In the genomic region with DNA sequence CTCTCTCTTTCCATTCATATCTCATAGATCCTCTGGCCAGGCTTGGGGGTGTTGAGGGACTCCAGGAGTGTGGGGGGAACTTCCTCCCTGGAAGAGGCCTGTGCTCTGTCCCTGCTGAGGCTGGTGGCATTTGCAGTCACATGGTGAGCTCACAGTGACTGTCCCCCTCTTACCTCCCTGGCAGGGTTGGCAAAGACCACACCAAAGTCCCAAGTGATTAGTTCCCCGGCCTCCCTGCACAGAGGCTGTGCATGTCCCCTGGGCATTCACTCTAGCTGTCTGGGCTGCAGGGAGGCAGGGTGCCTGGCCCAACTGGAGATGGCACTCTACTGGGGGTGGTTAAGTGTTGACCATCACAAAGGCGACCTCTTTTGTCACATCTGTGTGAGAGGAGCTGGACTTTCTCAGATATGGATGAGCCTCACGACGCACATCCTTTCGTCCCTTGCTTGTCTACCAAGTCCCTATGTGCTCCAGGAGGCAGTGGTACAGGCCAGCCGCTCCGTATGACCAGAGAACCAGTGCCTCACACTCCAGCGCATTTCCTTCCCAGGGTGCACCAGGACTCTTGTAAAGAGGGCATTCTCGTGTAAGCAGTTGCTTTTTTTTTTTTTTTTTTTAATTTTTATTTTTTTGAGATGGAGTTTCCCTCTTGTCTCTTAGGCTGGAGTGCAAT, we compare ENCODE assay signal across 15 cellular contexts. TPM values are rescaled to one million over a fixed set of nuclear protein-coding genes. Genes with fewer than 3 reads are reported as not detected.
DNase-seq lines count a peak whose midpoint lies in the region; ATAC-seq, FAIRE-seq and TF ChIP-seq lines count a peak whose summit lies in the region.
"Had no signal": no experiment of that assay in that cellular context is flagged by ENCODE, and none has a peak within 500 bp of the region (broad histone marks: within the 10 kb centered on the region; RNA-seq: fewer than 3 reads in every experiment).

No MANE protein-coding gene starts in this region.

- no peak overlapping the region for H3K23ac ChIP-seq in H9 (ENCODE audit: insufficient read length, low read depth, low read length)

- H2BK120ac ChIP-seq in H9 (ENCODE audit: low read depth, low read length, poor library complexity, severe bottlenecking): no peak overlapping the region

- TF ChIP-seq POLR2A in K562 (conservative IDR thresholded peaks at IDR 0.05): no peak

- in situ Hi-C loops in K562 (cut with MboI): no loop called here

- POLR2A ChIA-PET in K562 (lab: Yijun Ruan, JAX): interaction anchor here (0.8 to 6.4 kb wide), 5 partner anchors 9 to 30 kb away, joined by 3 to 54 read pairs (median 4); a partner anchor contains a TSS

- no peak for TF ChIP-seq EP300 in K562 (IDR thresholded peaks at IDR 0.05; ENCODE audit: low read length)

- H3K27me3 ChIP-seq in H9 (ENCODE audit: insufficient read depth, low read length) (no peaks in the 10 kb centered on the region), K562 (ENCODE audit: control insufficient read depth in 2 of 2, insufficient read depth in 2 of 2, low read length in 2 of 2) (no peaks in the 10 kb centered on the region), right atrium auricular region (no peaks in the 10 kb centered on the region)
- H3K27me3 ChIP-seq: Peyer's patch had no signal

- H3K4me2 ChIP-seq in H9 (ENCODE audit: insufficient read depth, insufficient read length, low read length) (no peak overlapping the region), K562 (ENCODE audit: insufficient read depth, low read length) (no peak overlapping the region)

- H2BK12ac ChIP-seq in H9 (ENCODE audit: insufficient read length, low read depth, low read length): no peak overlapping the region

- H4K8ac ChIP-seq in H9 (replicated peaks; ENCODE audit: insufficient read length, low read depth, low read length): no peak overlapping the region

- H3K79me2 ChIP-seq in H9 (ENCODE audit: insufficient read depth, low read length) (no peaks in the 10 kb centered on the region), K562 (ENCODE audit: control insufficient read depth, insufficient read depth, low read length) (peaks cover 80% of the 10 kb centered on the region)

- H2BK20ac ChIP-seq in H9 (ENCODE audit: low read depth, low read length, poor library complexity, severe bottlenecking): no peak overlapping the region

- no peak overlapping the region for H3K4ac ChIP-seq in H9 (ENCODE audit: low read depth, low read length)

- TF ChIP-seq RAD21 in K562 (CRISPR knock-in tag; conservative IDR thresholded peaks at IDR 0.05 in 1 of 2, IDR thresholded peaks at IDR 0.05 in 1 of 2): no peak

- H3K27ac Mint-ChIP-seq in H9: peak overlapping the region; percentile 77 to 89 (median 79); a peak in 4 of 7 replicates
- H3K27ac Mint-ChIP-seq: CD8-positive, alpha-beta T cell had no signal

- FAIRE-seq in K562 (lab: Jason Lieb, UNC): no peak
- FAIRE-seq: H1 had no signal

- H3K9me1 ChIP-seq in K562 (ENCODE audit: control insufficient read depth, insufficient read depth, low read length): peaks cover 19% of the 10 kb centered on the region

- peaks cover 66% of the 10 kb centered on the region for H3K36me3 ChIP-seq in K562 (ENCODE audit: control insufficient read depth, insufficient read depth, low read length)
- H3K36me3 ChIP-seq in right atrium auricular region: peaks cover under 1% of the 10 kb centered on the region

- H2AFZ ChIP-seq in H9 (ENCODE audit: low read length) (no peak overlapping the region), K562 (ENCODE audit: low read depth, low read length) (no peak overlapping the region)

- H4K91ac ChIP-seq in H9 (ENCODE audit: insufficient read length, low read depth, low read length): no peak overlapping the region

- H3K9ac ChIP-seq in H9 (ENCODE audit: extremely low read depth, insufficient read length, low read length) (no peak overlapping the region), K562 (ENCODE audit: insufficient read depth in 1 of 2, low read depth in 2 of 2, low read length in 2 of 2) (peak overlapping the region in 1 of 2 experiments; percentile 72; a peak in 1 of 4 replicates)

- no peak overlapping the region for H3T11ph ChIP-seq in H9 (ENCODE audit: low read length)

- no peak overlapping the region for H2BK5ac ChIP-seq in H9 (ENCODE audit: insufficient read length, low read length)

- H3K4me3 ChIP-seq in K562: no peak overlapping the region
- H3K4me3 ChIP-seq in right atrium auricular region: no peak overlapping the region
- H3K4me3 ChIP-seq: Peyer's patch had no signal

- CTCF ChIA-PET in K562 (lab: Yijun Ruan, JAX; ENCODE audit: low intra/inter-chr PET ratio): interaction anchor here (0.6 to 4.2 kb wide), 2 partner anchors 59 to 1699 kb away, joined by 3 to 30 read pairs; no protein-coding TSS in a partner anchor

- no peak overlapping the region for H3K27ac ChIP-seq in H9 (ENCODE audit: insufficient read length, low read depth, low read length)
- no peak overlapping the region; the same call in 2 of the 3 replicates for H3K27ac ChIP-seq in K562 (ENCODE audit: extremely low read depth, low read depth, low read length)
- peak overlapping the region; percentile 38 to 50 for H3K27ac ChIP-seq in right atrium auricular region
- peak overlapping the region; percentile 39 for H3K27ac ChIP-seq in substantia nigra (ENCODE audit: low read depth, low read length, poor library complexity, severe bottlenecking)
- H3K27ac ChIP-seq: Peyer's patch had no signal

- DNase-seq in H9 (no peak), K562 (ENCODE audit: extremely low read depth in 1 of 4, low spot score in 3 of 4) (no peak), right atrium auricular region (ENCODE audit: low spot score) (no peak), substantia nigra (lab: John Stamatoyannopoulos, UW) (peak in 1 of 49 donors; percentile 50), NCI-H774 (lab: John Stamatoyannopoulos, UW) (no peak)
- DNase-seq: AML-193; CD8-positive, alpha-beta T cell; GF-D8; NCI-H1417; NCI-H2029; NCI-H510A; Peyer's patch had no signal

- H3K4me1 ChIP-seq in H9 (ENCODE audit: insufficient read depth, low read length) (no peaks in the 10 kb centered on the region), K562 (replicated peaks in 1 of 2; ENCODE audit: control insufficient read depth in 2 of 2, insufficient read depth in 2 of 2, low read length in 2 of 2) (peaks cover 26 to 66% of the 10 kb centered on the region in 2 experiments), right atrium auricular region (peaks cover 0 to 49% of the 10 kb centered on the region in 2 donors)

- H2BK15ac ChIP-seq in H9 (ENCODE audit: low read depth, low read length): no peak overlapping the region

- no CpG with 5 or more reads among the region's 9 CpGs for WGBS in H9 (ENCODE audit: extremely low coverage, insufficient read length, low lambda C conversion rate)
- WGBS in K562 (ENCODE audit: insufficient coverage, low coverage, missing lambda C conversion rate): 89% methylated on average over 9 of the region's 9 CpGs

- H4K20me1 ChIP-seq in H9 (ENCODE audit: control insufficient read depth, insufficient read depth, insufficient read length) (no peaks in the 10 kb centered on the region), K562 (replicated peaks; ENCODE audit: control insufficient read depth, insufficient read depth, low read length) (peaks cover 65% of the 10 kb centered on the region)

- H3K14ac ChIP-seq in H9 (ENCODE audit: insufficient read depth, low read length): no peak overlapping the region

- intact Hi-C loops in K562 (cut with micrococcal nuclease): loop anchor here (10.0 kb wide), 2 partner anchors 175 to 615 kb away; a partner anchor contains a TSS

- H3K56ac ChIP-seq in H9 (ENCODE audit: insufficient read length, low read depth, low read length): no peak overlapping the region

- TF ChIP-seq CTCF in H9 (conservative IDR thresholded peaks at IDR 0.05): no peak
- TF ChIP-seq CTCF in K562 (IDR thresholded peaks at IDR 0.05 in 2 of 3, conservative IDR thresholded peaks at IDR 0.05 in 1 of 3; ENCODE audit: insufficient read depth in 2 of 3, low read depth in 1 of 3, low read length in 3 of 3): no peak
- no peak for TF ChIP-seq CTCF in right atrium auricular region (IDR thresholded peaks at IDR 0.05)

- H3K23me2 ChIP-seq in H9 (ENCODE audit: insufficient read length, low read depth, low read length, poor library complexity, severe bottlenecking): no peaks in the 10 kb centered on the region

- H3K9me3 ChIP-seq in H9 (ENCODE audit: control insufficient read depth, low read depth, low read length) (no peaks in the 10 kb centered on the region), K562 (replicated peaks; ENCODE audit: control insufficient read depth, insufficient read depth, low read depth, low read length) (no peaks in the 10 kb centered on the region), right atrium auricular region (no peaks in the 10 kb centered on the region)
- H3K9me3 ChIP-seq: Peyer's patch had no signal

- no TSS peak for BruUV-seq in K562 (replicated peaks; lab: Mats Ljungman, UMichigan)

- no peaks in the 10 kb centered on the region for H3K9me3 Mint-ChIP-seq in H9
- H3K9me3 Mint-ChIP-seq: CD8-positive, alpha-beta T cell had no signal

- ATAC-seq in K562 (no peak), GM21737 (IDR thresholded peaks at IDR 0.05; ENCODE audit: unreplicated experiment) (no peak), HG02678 (IDR thresholded peaks at IDR 0.05; ENCODE audit: unreplicated experiment) (no peak)
- ATAC-seq: CD8-positive, alpha-beta T cell had no signal

- H4K5ac ChIP-seq in H9 (ENCODE audit: insufficient read length, low read depth, low read length): no peak overlapping the region

- no peak overlapping the region for H3K18ac ChIP-seq in H9 (ENCODE audit: insufficient read length, low read depth, low read length)

- no peak overlapping the region for H2AK5ac ChIP-seq in H9 (ENCODE audit: insufficient read length, low read length)

- no peaks in the 10 kb centered on the region for H3K79me1 ChIP-seq in H9 (ENCODE audit: insufficient read depth, low read depth, low read length, poor library complexity, severe bottlenecking)

- no peaks in the 10 kb centered on the region; the same call in 1 of the 2 replicates for H3K27me3 Mint-ChIP-seq in H9 (ENCODE audit: low read depth)

- no peaks in the 10 kb centered on the region; a peak in 2 of 7 replicates for H3K36me3 Mint-ChIP-seq in H9 (ENCODE audit: insufficient read depth in 1 of 3, low read depth in 3 of 3)

- H3K4me3 Mint-ChIP-seq in H9: no peak overlapping the region
- H3K4me3 Mint-ChIP-seq: CD8-positive, alpha-beta T cell had no signal

- H3K4me1 Mint-ChIP-seq in H9: peaks cover 0 to 4% of the 10 kb centered on the region in 2 experiments; a peak in 1 of 4 replicates

RNA-seq across cellular contexts. Expression of a gene that starts 8.8 kb away (rescaled TPM):
- total RNA-seq in H9 (2021) (14.6 and 22.9 TPM in 2 replicates), K562 (2014; rRNA removed) (70.1 and 95.8 TPM in 2 replicates), K562 (2014; rRNA removed; fragmentation: Illumina TruSeq; extraction: Trizol) (36.1 and 45.9 TPM in 2 replicates), K562 (2015; rRNA removed; fragmentation: Illumina TruSeq; extraction: Trizol) (55.8 and 57.2 TPM in 2 replicates), K562 (2021) (94.1 and 97.3 TPM in 2 replicates), right atrium auricular region (100 to 1,000 TPM in 1 of 2 donors, 10 to 100 TPM in 1; 95.2 to 101 TPM)
- 160 and 395 TPM in 2 replicates for total RNA-seq in K562 (2011; cell fraction: chromatin; rRNA removed; ENCODE audit: low replicate concordance)
- total RNA-seq in K562 (2011; cell fraction: nucleolus; rRNA removed): 227 and 229 TPM in 2 replicates
- 196 and 211 TPM in 2 replicates for total RNA-seq in K562 (2011; cell fraction: nucleoplasm; rRNA removed)
- polyA plus RNA-seq in K562 (2011; rRNA removed) (94.9 and 115 TPM in 2 replicates), K562 (2014; fragmentation: Illumina TruSeq; extraction: Trizol) (88.3 and 89.4 TPM in 2 replicates), K562 (2014; fragmentation: Nextera tagmentation; extraction: Ambion mirVana) (10 to 100 TPM; 15.5 to 17.5 TPM), K562 (2014; rRNA removed) (89.6 and 92.5 TPM in 2 replicates)
- polyA plus RNA-seq in K562 (2011; cell fraction: cytosol; rRNA removed): 157 and 209 TPM in 2 replicates
- 157 and 195 TPM in 2 replicates for polyA plus RNA-seq in K562 (2011; cell fraction: nucleus; rRNA removed)
- polyA plus RNA-seq in K562 (2012): 68.2 and 73.0 TPM in 2 replicates
- 130 and 186 TPM in 2 replicates for polyA minus RNA-seq in K562 (2011; rRNA and poly(A)+ RNA removed)
- 73.2 and 76.1 TPM in 2 replicates for polyA minus RNA-seq in K562 (2011; cell fraction: cytosol; rRNA and poly(A)+ RNA removed)
- 63.1 and 85.0 TPM in 2 replicates for polyA minus RNA-seq in K562 (2011; cell fraction: nucleus; rRNA and poly(A)+ RNA removed)

RNA-seq across cellular contexts. Expression of a gene that starts 13.1 kb away (rescaled TPM):
- total RNA-seq in H9 (2021) (40.7 and 41.1 TPM in 2 replicates), K562 (2014; rRNA removed) (49.3 and 54.2 TPM in 2 replicates), K562 (2014; rRNA removed; fragmentation: Illumina TruSeq; extraction: Trizol) (2.2 and 4.5 TPM in 2 replicates), K562 (2015; rRNA removed; fragmentation: Illumina TruSeq; extraction: Trizol) (13.3 and 15.6 TPM in 2 replicates), K562 (2021) (46.5 and 50.6 TPM in 2 replicates), right atrium auricular region (10 to 100 TPM; 16.7 to 35.8 TPM)
- 114 and 328 TPM in 2 replicates for total RNA-seq in K562 (2011; cell fraction: chromatin; rRNA removed; ENCODE audit: low replicate concordance)
- total RNA-seq in K562 (2011; cell fraction: nucleolus; rRNA removed): 214 and 270 TPM in 2 replicates
- total RNA-seq in K562 (2011; cell fraction: nucleoplasm; rRNA removed): 106 and 131 TPM in 2 replicates
- polyA plus RNA-seq in K562 (2011; rRNA removed) (35.2 and 71.6 TPM in 2 replicates), K562 (2014; fragmentation: Illumina TruSeq; extraction: Trizol) (8.0 and 15.9 TPM in 2 replicates), K562 (2014; fragmentation: Nextera tagmentation; extraction: Ambion mirVana) (under 1 TPM; 0.03 to 0.17 TPM), K562 (2014; rRNA removed) (42.5 and 97.4 TPM in 2 replicates)
- 134 and 673 TPM in 2 replicates for polyA plus RNA-seq in K562 (2011; cell fraction: cytosol; rRNA removed)
- 407 and 424 TPM in 2 replicates for polyA plus RNA-seq in K562 (2011; cell fraction: nucleus; rRNA removed)
- 30.0 and 31.2 TPM in 2 replicates for polyA plus RNA-seq in K562 (2012)
- 15.1 and 15.6 TPM in 2 replicates for polyA minus RNA-seq in K562 (2011; rRNA and poly(A)+ RNA removed)
- polyA minus RNA-seq in K562 (2011; cell fraction: cytosol; rRNA and poly(A)+ RNA removed): 24.6 and 52.4 TPM in 2 replicates
- 96.8 and 145 TPM in 2 replicates for polyA minus RNA-seq in K562 (2011; cell fraction: nucleus; rRNA and poly(A)+ RNA removed)

RNA-seq across cellular contexts. Expression of a gene that starts 50.4 kb away (rescaled TPM):
- total RNA-seq in H9 (2021): 71.2 and 74.5 TPM in 2 replicates
- total RNA-seq in K562 (2011; cell fraction: chromatin; rRNA removed; ENCODE audit: low replicate concordance): 638 and 1,105 TPM in 2 replicates
- 550 and 577 TPM in 2 replicates for total RNA-seq in K562 (2011; cell fraction: nucleolus; rRNA removed)
- 502 and 511 TPM in 2 replicates for total RNA-seq in K562 (2011; cell fraction: nucleoplasm; rRNA removed)
- total RNA-seq in K562 (2014; rRNA removed): 107 and 108 TPM in 2 replicates
- total RNA-seq in K562 (2014; rRNA removed; fragmentation: Illumina TruSeq; extraction: Trizol): 43.7 and 49.4 TPM in 2 replicates
- total RNA-seq in K562 (2015; rRNA removed; fragmentation: Illumina TruSeq; extraction: Trizol): 80.1 and 81.2 TPM in 2 replicates
- 116 and 119 TPM in 2 replicates for total RNA-seq in K562 (2021)
- polyA plus RNA-seq in K562 (2011; rRNA removed): 81.8 and 155 TPM in 2 replicates
- 51.2 and 92.7 TPM in 2 replicates for polyA plus RNA-seq in K562 (2011; cell fraction: cytosol; rRNA removed)
- 1,167 and 1,418 TPM in 2 replicates for polyA plus RNA-seq in K562 (2011; cell fraction: nucleus; rRNA removed)
- polyA plus RNA-seq in K562 (2012): 76.7 and 85.3 TPM in 2 replicates
- 70.4 and 75.0 TPM in 2 replicates for polyA plus RNA-seq in K562 (2014; fragmentation: Illumina TruSeq; extraction: Trizol)
- polyA plus RNA-seq in K562 (2014; fragmentation: Nextera tagmentation; extraction: Ambion mirVana): 1 to 10 TPM; 5.9 to 7.7 TPM
- polyA plus RNA-seq in K562 (2014; rRNA removed): 135 and 144 TPM in 2 replicates
- polyA minus RNA-seq in K562 (2011; rRNA and poly(A)+ RNA removed): 62.1 and 82.0 TPM in 2 replicates
- 35.2 and 46.4 TPM in 2 replicates for polyA minus RNA-seq in K562 (2011; cell fraction: cytosol; rRNA and poly(A)+ RNA removed)
- polyA minus RNA-seq in K562 (2011; cell fraction: nucleus; rRNA and poly(A)+ RNA removed): 210 and 349 TPM in 2 replicates
- 10 to 100 TPM in 1 of 2 donors, 1 to 10 TPM in 1; 8.3 to 12.1 TPM for total RNA-seq in right atrium auricular region

Comparison
In these comparisons a context has a peak if more than half of its experiments do, and no peak if none do; other contexts are left out.
1. H3K27ac ChIP-seq: peak in right atrium auricular region (2 of 2) and substantia nigra (single experiment); none in H9 (single experiment) and K562 (single experiment).